Comparison of ENCODE assay signal across 8 cellular contexts in the genomic region with DNA sequence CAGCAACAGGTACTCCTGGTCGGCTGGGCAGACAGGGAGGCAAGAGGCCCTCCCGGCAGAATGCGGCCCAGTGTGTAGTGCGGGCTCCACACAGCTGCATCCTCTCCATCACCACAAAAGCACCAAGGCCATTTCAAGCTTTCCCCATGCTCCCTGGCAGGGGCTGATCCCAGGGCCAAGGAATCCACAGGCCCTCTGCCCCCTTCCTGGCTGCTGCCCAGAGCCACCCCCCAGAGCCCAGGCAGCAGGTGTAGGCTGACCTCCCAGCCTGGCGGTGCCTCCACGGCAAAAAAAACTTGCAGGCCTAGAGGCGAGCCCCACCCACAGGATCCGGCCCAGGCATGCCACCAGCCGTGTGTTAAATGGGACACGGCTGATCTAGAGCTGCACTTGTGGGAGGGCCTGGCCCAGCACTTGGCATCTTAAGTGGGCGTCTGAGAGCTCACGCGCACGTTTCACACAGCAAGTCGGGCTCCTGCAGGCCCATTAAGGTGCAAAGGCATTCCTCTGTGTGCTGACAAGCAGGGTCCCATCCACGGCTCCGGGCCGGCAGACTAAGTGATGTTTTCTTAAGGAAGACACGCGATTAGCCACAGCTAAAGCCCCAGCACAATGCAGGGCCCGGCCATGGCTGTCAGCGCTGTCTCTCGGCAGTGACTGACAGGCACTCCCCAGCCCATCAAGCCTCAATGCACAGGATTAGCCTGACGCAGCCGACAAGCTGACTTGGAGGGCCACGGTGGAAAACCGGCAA.
DNase-seq lines count a peak whose midpoint lies in the region; ATAC-seq and TF ChIP-seq lines count a peak whose summit lies in the region.

No MANE protein-coding gene starts in this region.

- H3K27ac ChIP-seq in WERI-Rb-1, result peak overlapping the region; percentile 77

- H3K36me3 ChIP-seq in WERI-Rb-1, result no peaks in the 10 kb centered on the region; the same call in 1 of the 2 replicates

- DNase-seq in DMS153 (lab: John Stamatoyannopoulos, UW) (peak; percentile 31), DMS153 treated with DMSO at 0.1 percent for 48 hours (lab: John Stamatoyannopoulos, UW; ENCODE audit: unreplicated experiment) (no peak), WERI-Rb-1 (peak; percentile 85), epithelial cell of esophagus (ENCODE audit: low read depth) (peak; percentile 76), retina (peak; percentile 83), SHP77 (lab: John Stamatoyannopoulos, UW) (no peak), C1 segment of cervical spinal cord (lab: John Stamatoyannopoulos, UW) (no peak)

- TF ChIP-seq CTCF in WERI-Rb-1 (IDR thresholded peaks at IDR 0.05; ENCODE audit: low read depth, low read length) (no peak), epithelial cell of esophagus (IDR thresholded peaks at IDR 0.05; ENCODE audit: insufficient read depth, low read depth, low read length, missing control alignments) (no peak)

- H3K27me3 ChIP-seq in WERI-Rb-1 (ENCODE audit: insufficient read depth, low read depth, severe bottlenecking), result no peaks in the 10 kb centered on the region

- ATAC-seq in GM18861 (IDR thresholded peaks at IDR 0.05; ENCODE audit: unreplicated experiment), result no peak

- H3K4me3 ChIP-seq in WERI-Rb-1 (ENCODE audit: low read depth, low read length) (no peak overlapping the region), epithelial cell of esophagus (ENCODE audit: low read length) (no peak overlapping the region)

- no peaks in the 10 kb centered on the region for H3K9me3 ChIP-seq in WERI-Rb-1 (ENCODE audit: severe bottlenecking)

Comparison
In these comparisons a context has a peak if more than half of its experiments do, and no peak if none do; other contexts are left out.
1. DNase-seq: peak in DMS153 (single experiment), WERI-Rb-1 (single experiment), epithelial cell of esophagus (single experiment) and retina (single experiment); none in DMS153 treated with DMSO at 0.1 percent for 48 hours (single experiment), SHP77 (0 of 2) and C1 segment of cervical spinal cord (0 of 14).